Comparison of ENCODE assay signal across 36 cellular contexts in genomic region chr1:99475991-99476532, GRCh38.
"Had no signal": no experiment of that assay in that cellular context is flagged by ENCODE, and none has a peak within 500 bp of the region (broad histone marks: within the 10 kb centered on the region; RNA-seq: fewer than 3 reads in every experiment).

No MANE protein-coding gene starts in this region.

- H3K36me3 ChIP-seq: ascending aorta, cardiac muscle cell had no signal

- DNase-seq: activated B cell treated with CpG ODN at 0.5 μM for 24 hours; activated CD4-positive, alpha-beta memory T cell treated with anti-CD3 and anti-CD28 coated beads for 36 hours; activated CD4-positive, alpha-beta T cell treated with anti-CD3 and anti-CD28 coated beads for 4 hours; activated CD4-positive, alpha-beta T cell treated with anti-CD3 and anti-CD28 coated beads, Interleukin-2, amount 10 ng/mL, durations not matched to agents 24 days and 14 days; activated CD4-positive, alpha-beta T cell treated with anti-CD3 and anti-CD28 coated beads, Interleukin-2, amount 50 U/mL, for 1 hour; activated CD4-positive, alpha-beta T cell treated with anti-CD3 and anti-CD28 coated beads, Interleukin-2, amount 50 U/mL, for 4 hours; activated CD4-positive, CD25-positive, alpha-beta regulatory T cell treated with anti-CD3 and anti-CD28 coated beads, Interleukin-2, amount 50 U/mL, for 72 hours; activated CD8-positive, alpha-beta memory T cell treated with anti-CD3 and anti-CD28 coated beads, Interleukin-2, amount 50 U/mL, for 4 hours; activated CD8-positive, alpha-beta T cell treated with anti-CD3 and anti-CD28 coated beads for 36 hours; activated effector memory CD4-positive, alpha-beta T cell treated with anti-CD3 and anti-CD28 coated beads, Interleukin-2, amount 50 U/mL, for 16 hours; activated naive CD4-positive, alpha-beta T cell treated with anti-CD3 and anti-CD28 coated beads, Interleukin-2, amount 10 ng/mL, durations not matched to agents 7 days and 5 days; activated naive CD4-positive, alpha-beta T cell treated with Interleukin-2 at 50 U/mL for 16 hours; activated naive CD8-positive, alpha-beta T cell treated with anti-CD3 and anti-CD28 coated beads, Interleukin-2, amount 10 ng/mL, durations not matched to agents 7 days and 5 days; activated naive CD8-positive, alpha-beta T cell treated with anti-CD3 and anti-CD28 coated beads, Interleukin-2, amount 50 U/mL, for 24 hours; activated T-cell treated with anti-CD3 and anti-CD28 coated beads for 4 hours; activated T-cell treated with anti-CD3 and anti-CD28 coated beads, Interleukin-2, amount 50 U/mL, for 1 hour; activated T-cell treated with anti-CD3 and anti-CD28 coated beads, Interleukin-2, amount 50 U/mL, for 4 hours; activated T-cell treated with anti-CD3 and anti-CD28 coated beads, Interleukin-2, amount 50 U/mL, for 72 hours; amygdala; anterior cingulate cortex; caudate nucleus; cerebellar nuclear complex; T-helper 1 cell; T-helper 2 cell; T-helper 9 cell had no signal

- H3K9me3 ChIP-seq: ascending aorta had no signal

- H3K4me3 ChIP-seq: ascending aorta, cardiac muscle cell had no signal

- H3K4me3 Mint-ChIP-seq: activated B cell treated with CpG ODN at 0.5 μM for 24 hours; activated CD4-positive, alpha-beta memory T cell treated with anti-CD3 and anti-CD28 coated beads for 36 hours; activated CD4-positive, alpha-beta T cell treated with anti-CD3 and anti-CD28 coated beads, Interleukin-2, amount 10 ng/mL, durations not matched to agents 24 days and 14 days; activated CD8-positive, alpha-beta T cell treated with anti-CD3 and anti-CD28 coated beads for 36 hours; activated naive CD4-positive, alpha-beta T cell treated with anti-CD3 and anti-CD28 coated beads, Interleukin-2, amount 10 ng/mL, durations not matched to agents 7 days and 5 days; activated naive CD4-positive, alpha-beta T cell treated with anti-CD3 and anti-CD28 coated beads, Interleukin-2, amount 50 U/mL, for 24 hours; activated naive CD8-positive, alpha-beta T cell; activated naive CD8-positive, alpha-beta T cell treated with anti-CD3 and anti-CD28 coated beads, Interleukin-2, amount 10 ng/mL, durations not matched to agents 7 days and 5 days; activated naive CD8-positive, alpha-beta T cell treated with anti-CD3 and anti-CD28 coated beads, Interleukin-2, amount 50 U/mL, for 24 hours; activated T-cell treated with anti-CD3 and anti-CD28 coated beads, Interleukin-2, amount 50 U/mL, for 4 hours; activated T-cell treated with anti-CD3 and anti-CD28 coated beads, Interleukin-2, amount 50 U/mL, for 72 hours; activated T-helper 1 cell treated with anti-CD3 and anti-CD28 coated beads, Interleukin-12 subunit alpha, Interleukin-12 subunit beta, Interleukin-2, Interleukin-4 antibody, amounts not matched to agents 30 ng/mL and 10 ng/mL and 1 ng/mL, durations not matched to agents 14 hours and 24 hours and 36 hours; activated T-helper 17 cell treated with anti-CD3 and anti-CD28 coated beads, Interleukin-2, amount 50 U/mL, for 72 hours; brain; central memory CD8-positive, alpha-beta T cell; T-helper 1 cell treated with Interleukin-12 subunit alpha and Interleukin-12 subunit beta and Interleukin-4 antibody, amounts not matched to agents 30 μg/mL and 1 μg/mL, for 36 hours; T-helper 2 cell treated with Interferon-gamma antibody and Interleukin-4, amounts not matched to agents 5 μg/mL and 100 μg/mL, for 36 hours had no signal

- H3K9me3 Mint-ChIP-seq: activated CD4-positive, alpha-beta memory T cell treated with anti-CD3 and anti-CD28 coated beads for 36 hours; activated CD4-positive, alpha-beta T cell treated with anti-CD3 and anti-CD28 coated beads, Interleukin-2, amount 10 ng/mL, durations not matched to agents 24 days and 14 days; activated CD8-positive, alpha-beta T cell treated with anti-CD3 and anti-CD28 coated beads for 36 hours; activated naive CD4-positive, alpha-beta T cell treated with anti-CD3 and anti-CD28 coated beads, Interleukin-2, amount 10 ng/mL, durations not matched to agents 7 days and 5 days; activated naive CD4-positive, alpha-beta T cell treated with anti-CD3 and anti-CD28 coated beads, Interleukin-2, amount 50 U/mL, for 24 hours; activated naive CD8-positive, alpha-beta T cell treated with anti-CD3 and anti-CD28 coated beads, Interleukin-2, amount 10 ng/mL, durations not matched to agents 7 days and 5 days; activated naive CD8-positive, alpha-beta T cell treated with anti-CD3 and anti-CD28 coated beads, Interleukin-2, amount 50 U/mL, for 24 hours; activated T-cell treated with anti-CD3 and anti-CD28 coated beads, Interleukin-2, amount 50 U/mL, for 4 hours; activated T-cell treated with anti-CD3 and anti-CD28 coated beads, Interleukin-2, amount 50 U/mL, for 72 hours; activated T-helper 1 cell treated with anti-CD3 and anti-CD28 coated beads, Interleukin-12 subunit alpha, Interleukin-12 subunit beta, Interleukin-2, Interleukin-4 antibody, amounts not matched to agents 30 ng/mL and 10 ng/mL and 1 ng/mL, durations not matched to agents 14 hours and 24 hours and 36 hours; activated T-helper 17 cell treated with anti-CD3 and anti-CD28 coated beads, Interleukin-2, amount 50 U/mL, for 72 hours; central memory CD8-positive, alpha-beta T cell; T-helper 1 cell treated with Interleukin-12 subunit alpha and Interleukin-12 subunit beta and Interleukin-4 antibody, amounts not matched to agents 30 μg/mL and 1 μg/mL, for 36 hours; T-helper 2 cell treated with Interferon-gamma antibody and Interleukin-4, amounts not matched to agents 5 μg/mL and 100 μg/mL, for 36 hours had no signal

- H3K4me1 ChIP-seq: ascending aorta had no signal

- H3K27ac ChIP-seq: ascending aorta, cardiac muscle cell, VCaP had no signal

- H3K27me3 Mint-ChIP-seq: activated B cell treated with CpG ODN at 0.5 μM for 24 hours; activated naive CD4-positive, alpha-beta T cell treated with anti-CD3 and anti-CD28 coated beads, Interleukin-2, amount 10 ng/mL, durations not matched to agents 7 days and 5 days had no signal

- H3K4me1 Mint-ChIP-seq: activated B cell treated with CpG ODN at 0.5 μM for 24 hours; activated CD4-positive, alpha-beta T cell treated with anti-CD3 and anti-CD28 coated beads, Interleukin-2, amount 10 ng/mL, durations not matched to agents 24 days and 14 days; activated naive CD4-positive, alpha-beta T cell treated with anti-CD3 and anti-CD28 coated beads, Interleukin-2, amount 10 ng/mL, durations not matched to agents 7 days and 5 days; activated naive CD4-positive, alpha-beta T cell treated with anti-CD3 and anti-CD28 coated beads, Interleukin-2, amount 50 U/mL, for 24 hours; activated naive CD8-positive, alpha-beta T cell treated with anti-CD3 and anti-CD28 coated beads, Interleukin-2, amount 10 ng/mL, durations not matched to agents 7 days and 5 days; activated naive CD8-positive, alpha-beta T cell treated with anti-CD3 and anti-CD28 coated beads, Interleukin-2, amount 50 U/mL, for 24 hours; activated T-helper 17 cell treated with anti-CD3 and anti-CD28 coated beads, Interleukin-2, amount 50 U/mL, for 72 hours; central memory CD8-positive, alpha-beta T cell had no signal

- H3K36me3 Mint-ChIP-seq: activated CD4-positive, alpha-beta memory T cell treated with anti-CD3 and anti-CD28 coated beads for 36 hours; activated naive CD4-positive, alpha-beta T cell treated with anti-CD3 and anti-CD28 coated beads, Interleukin-2, amount 10 ng/mL, durations not matched to agents 7 days and 5 days; activated naive CD4-positive, alpha-beta T cell treated with anti-CD3 and anti-CD28 coated beads, Interleukin-2, amount 50 U/mL, for 24 hours; activated naive CD8-positive, alpha-beta T cell; activated naive CD8-positive, alpha-beta T cell treated with anti-CD3 and anti-CD28 coated beads, Interleukin-2, amount 10 ng/mL, durations not matched to agents 7 days and 5 days; brain had no signal

- H3K27me3 ChIP-seq: ascending aorta, cardiac muscle cell had no signal

- H3K27ac Mint-ChIP-seq: activated B cell treated with CpG ODN at 0.5 μM for 24 hours; activated CD4-positive, alpha-beta memory T cell treated with anti-CD3 and anti-CD28 coated beads for 36 hours; activated CD4-positive, alpha-beta T cell treated with anti-CD3 and anti-CD28 coated beads, Interleukin-2, amount 10 ng/mL, durations not matched to agents 24 days and 14 days; activated CD8-positive, alpha-beta T cell treated with anti-CD3 and anti-CD28 coated beads for 36 hours; activated naive CD4-positive, alpha-beta T cell treated with anti-CD3 and anti-CD28 coated beads, Interleukin-2, amount 10 ng/mL, durations not matched to agents 7 days and 5 days; activated naive CD4-positive, alpha-beta T cell treated with anti-CD3 and anti-CD28 coated beads, Interleukin-2, amount 50 U/mL, for 24 hours; activated naive CD8-positive, alpha-beta T cell; activated naive CD8-positive, alpha-beta T cell treated with anti-CD3 and anti-CD28 coated beads, Interleukin-2, amount 10 ng/mL, durations not matched to agents 7 days and 5 days; activated naive CD8-positive, alpha-beta T cell treated with anti-CD3 and anti-CD28 coated beads, Interleukin-2, amount 50 U/mL, for 24 hours; activated T-cell treated with anti-CD3 and anti-CD28 coated beads, Interleukin-2, amount 50 U/mL, for 72 hours; activated T-helper 1 cell treated with anti-CD3 and anti-CD28 coated beads, Interleukin-12 subunit alpha, Interleukin-12 subunit beta, Interleukin-2, Interleukin-4 antibody, amounts not matched to agents 30 ng/mL and 10 ng/mL and 1 ng/mL, durations not matched to agents 14 hours and 24 hours and 36 hours; activated T-helper 17 cell treated with anti-CD3 and anti-CD28 coated beads, Interleukin-2, amount 50 U/mL, for 72 hours; T-helper 1 cell treated with Interleukin-12 subunit alpha and Interleukin-12 subunit beta and Interleukin-4 antibody, amounts not matched to agents 30 μg/mL and 1 μg/mL, for 36 hours; T-helper 2 cell treated with Interferon-gamma antibody and Interleukin-4, amounts not matched to agents 5 μg/mL and 100 μg/mL, for 36 hours had no signal

- ATAC-seq: activated CD8-positive, alpha-beta T cell treated with anti-CD3 and anti-CD28 coated beads for 36 hours; activated naive CD8-positive, alpha-beta T cell treated with anti-CD3 and anti-CD28 coated beads, Interleukin-2, amount 50 U/mL, for 24 hours; activated T-cell treated with anti-CD3 and anti-CD28 coated beads, Interleukin-2, amount 50 U/mL, for 4 hours; activated T-cell treated with anti-CD3 and anti-CD28 coated beads, Interleukin-2, amount 50 U/mL, for 72 hours; activated T-helper 17 cell treated with anti-CD3 and anti-CD28 coated beads, Interleukin-2, amount 50 U/mL, for 72 hours had no signal
